1 cellular context compared by ENCODE assay signal in the genomic region with DNA sequence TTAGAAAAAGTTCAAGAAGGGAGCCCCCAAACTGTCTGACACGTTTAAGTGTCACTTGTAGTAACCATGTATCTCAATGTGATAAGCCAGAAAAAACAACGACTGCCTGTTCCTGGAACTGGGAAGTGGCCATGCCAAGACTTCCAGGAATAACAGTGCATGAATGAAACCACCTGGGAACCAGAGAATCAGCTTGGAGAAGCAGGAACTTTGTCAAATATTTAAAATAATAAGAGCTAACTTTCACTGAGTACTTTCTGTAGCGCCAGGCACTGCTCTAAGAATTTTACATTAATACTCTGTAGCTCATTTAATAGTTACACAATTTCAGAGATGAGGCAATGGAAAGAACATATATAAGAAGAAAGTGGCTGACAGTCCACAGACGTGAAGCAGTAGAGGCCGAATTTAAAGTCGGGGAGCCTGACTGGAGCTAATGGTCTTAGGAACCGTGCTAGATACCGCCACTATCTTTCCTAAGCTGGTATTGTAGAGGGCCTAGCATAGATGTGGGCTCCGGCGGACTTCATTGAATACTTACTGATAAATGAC.
TF ChIP-seq lines count a peak whose summit lies in the region.

No MANE protein-coding gene starts in this region.

TF ChIP-seq in GM12878, 131 proteins besides CTCF, POLR2A, EP300 and RAD21 (continued from another document):
- TF ChIP-seq, protein P1, sequence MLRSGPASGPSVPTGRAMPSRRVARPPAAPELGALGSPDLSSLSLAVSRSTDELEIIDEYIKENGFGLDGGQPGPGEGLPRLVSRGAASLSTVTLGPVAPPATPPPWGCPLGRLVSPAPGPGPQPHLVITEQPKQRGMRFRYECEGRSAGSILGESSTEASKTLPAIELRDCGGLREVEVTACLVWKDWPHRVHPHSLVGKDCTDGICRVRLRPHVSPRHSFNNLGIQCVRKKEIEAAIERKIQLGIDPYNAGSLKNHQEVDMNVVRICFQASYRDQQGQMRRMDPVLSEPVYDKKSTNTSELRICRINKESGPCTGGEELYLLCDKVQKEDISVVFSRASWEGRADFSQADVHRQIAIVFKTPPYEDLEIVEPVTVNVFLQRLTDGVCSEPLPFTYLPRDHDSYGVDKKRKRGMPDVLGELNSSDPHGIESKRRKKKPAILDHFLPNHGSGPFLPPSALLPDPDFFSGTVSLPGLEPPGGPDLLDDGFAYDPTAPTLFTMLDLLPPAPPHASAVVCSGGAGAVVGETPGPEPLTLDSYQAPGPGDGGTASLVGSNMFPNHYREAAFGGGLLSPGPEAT (IDR thresholded peaks at IDR 0.05; ENCODE audit: low read depth), result no peak
- TF ChIP-seq STAT3 (IDR thresholded peaks at IDR 0.05; ENCODE audit: low read depth, low read length) (no peak), CBX3 (IDR thresholded peaks at IDR 0.05; ENCODE audit: borderline replicate concordance, low read depth) (no peak), TCF3 (IDR thresholded peaks at IDR 0.05; ENCODE audit: borderline replicate concordance, insufficient read depth, low read depth, low read length) (no peak), SP1 (IDR thresholded peaks at IDR 0.05; ENCODE audit: low read depth, low read length) (no peak), MXI1 (IDR thresholded peaks at IDR 0.05; ENCODE audit: low read depth, low read length) (no peak)
- TF ChIP-seq, protein P2, sequence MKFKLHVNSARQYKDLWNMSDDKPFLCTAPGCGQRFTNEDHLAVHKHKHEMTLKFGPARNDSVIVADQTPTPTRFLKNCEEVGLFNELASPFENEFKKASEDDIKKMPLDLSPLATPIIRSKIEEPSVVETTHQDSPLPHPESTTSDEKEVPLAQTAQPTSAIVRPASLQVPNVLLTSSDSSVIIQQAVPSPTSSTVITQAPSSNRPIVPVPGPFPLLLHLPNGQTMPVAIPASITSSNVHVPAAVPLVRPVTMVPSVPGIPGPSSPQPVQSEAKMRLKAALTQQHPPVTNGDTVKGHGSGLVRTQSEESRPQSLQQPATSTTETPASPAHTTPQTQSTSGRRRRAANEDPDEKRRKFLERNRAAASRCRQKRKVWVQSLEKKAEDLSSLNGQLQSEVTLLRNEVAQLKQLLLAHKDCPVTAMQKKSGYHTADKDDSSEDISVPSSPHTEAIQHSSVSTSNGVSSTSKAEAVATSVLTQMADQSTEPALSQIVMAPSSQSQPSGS (IDR thresholded peaks at IDR 0.05; ENCODE audit: low read length), result no peak
TF ChIP-seq in GM12878: peak in this region for 0.
